In the genomic region with DNA sequence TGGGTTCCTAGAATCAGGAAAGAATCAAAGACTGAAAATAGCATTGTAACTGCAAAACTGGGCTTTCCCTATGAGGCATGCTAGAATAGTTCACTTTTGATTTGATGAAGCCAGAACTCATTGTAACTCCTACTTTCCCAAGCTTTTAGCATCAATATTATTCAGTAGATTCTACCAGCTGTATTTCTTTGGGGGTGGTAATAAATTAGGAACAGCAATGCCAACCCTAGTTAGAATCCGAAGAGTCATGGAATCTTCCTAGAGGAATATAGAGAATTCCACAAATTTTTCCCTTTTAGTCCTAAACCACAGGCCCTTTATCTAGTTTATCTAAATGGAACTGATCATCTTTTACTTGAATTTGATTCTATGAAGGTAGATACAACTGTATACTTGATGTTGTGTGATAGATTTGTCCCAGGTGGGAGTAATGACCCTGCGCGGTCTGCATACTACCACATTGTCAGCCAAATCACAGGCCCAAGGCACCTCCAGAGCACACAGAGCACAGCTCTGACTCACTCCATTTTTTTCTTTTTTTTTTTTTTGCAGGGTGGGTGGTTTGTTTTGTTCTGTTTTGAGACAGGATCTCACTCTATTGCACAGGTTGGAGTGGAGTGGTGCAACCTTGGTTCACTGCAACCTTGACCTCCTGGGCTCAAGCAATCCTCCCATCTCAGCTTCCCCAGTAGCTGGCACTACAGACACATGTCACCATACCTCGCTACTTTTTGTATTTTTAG, we compare ENCODE assay signal across 12 cellular contexts.
A peak's percentile ranks its signal among the peaks of the same experiment; 100 is the strongest.
DNase-seq lines count a peak whose midpoint lies in the region; ATAC-seq and TF ChIP-seq lines count a peak whose summit lies in the region.
"Had no signal": no experiment of that assay in that cellular context is flagged by ENCODE, and none has a peak within 500 bp of the region (broad histone marks: within the 10 kb centered on the region; RNA-seq: fewer than 3 reads in every experiment).

No MANE protein-coding gene starts in this region.

- H3K4me3 Mint-ChIP-seq in activated T-helper 17 cell treated with anti-CD3 and anti-CD28 coated beads, Interleukin-2, amount 50 U/mL, for 72 hours: no peak overlapping the region
- no peak overlapping the region for H3K4me3 Mint-ChIP-seq in mesothelial cell of epicardium

- peak; percentile 78 for ATAC-seq in activated T-helper 17 cell treated with anti-CD3 and anti-CD28 coated beads, Interleukin-2, amount 50 U/mL, for 72 hours (replicated peaks)
- ATAC-seq: left lobe of liver had no signal

- peaks cover 10% of the 10 kb centered on the region for H3K4me1 Mint-ChIP-seq in activated T-helper 17 cell treated with anti-CD3 and anti-CD28 coated beads, Interleukin-2, amount 50 U/mL, for 72 hours
- peaks cover 20% of the 10 kb centered on the region for H3K4me1 Mint-ChIP-seq in mesothelial cell of epicardium

- H3K36me3 Mint-ChIP-seq in activated T-helper 17 cell treated with anti-CD3 and anti-CD28 coated beads, Interleukin-2, amount 50 U/mL, for 72 hours (ENCODE audit: low read depth): no peaks in the 10 kb centered on the region
- H3K36me3 Mint-ChIP-seq in mesothelial cell of epicardium: peaks cover 66% of the 10 kb centered on the region

- H3K9me3 Mint-ChIP-seq in activated T-helper 17 cell treated with anti-CD3 and anti-CD28 coated beads, Interleukin-2, amount 50 U/mL, for 72 hours: no peaks in the 10 kb centered on the region
- H3K9me3 Mint-ChIP-seq in mesothelial cell of epicardium: peaks cover 16% of the 10 kb centered on the region

- no peak overlapping the region for H3K27ac Mint-ChIP-seq in activated T-helper 17 cell treated with anti-CD3 and anti-CD28 coated beads, Interleukin-2, amount 50 U/mL, for 72 hours
- H3K27ac Mint-ChIP-seq in mesothelial cell of epicardium: peak overlapping the region; percentile 20

- peak; percentile 14 for DNase-seq in GM04504 (ENCODE audit: low read depth)
- peak; percentile 37 for DNase-seq in H4 (ENCODE audit: low spot score)
- no peak for DNase-seq in mesothelial cell of epicardium (ENCODE audit: low spot score in 2 of 2, unreplicated experiment in 2 of 2)
- no peak for DNase-seq in NCI-H2029 treated with DMSO at 0.1 percent for 48 hours (lab: John Stamatoyannopoulos, UW)
- DNase-seq in NCI-H2081 treated with DMSO at 0.1 percent for 48 hours (lab: John Stamatoyannopoulos, UW): no peak
- no peak for DNase-seq in NCI-H1436 (lab: John Stamatoyannopoulos, UW)
- no peak for DNase-seq in COLO668 (lab: John Stamatoyannopoulos, UW; ENCODE audit: unreplicated experiment)
- DNase-seq: activated gamma-delta T cell; NK-92 treated with Interleukin-12 subunit alpha and Interleukin-12 subunit beta, amount 100 ng/mL, for 24 hours; T1000 had no signal

- peaks cover 12% of the 10 kb centered on the region for H3K27me3 Mint-ChIP-seq in activated T-helper 17 cell treated with anti-CD3 and anti-CD28 coated beads, Interleukin-2, amount 50 U/mL, for 72 hours
- H3K27me3 Mint-ChIP-seq in mesothelial cell of epicardium (ENCODE audit: low read depth): no peaks in the 10 kb centered on the region

- TF ChIP-seq CTCF in mesothelial cell of epicardium (IDR thresholded peaks at IDR 0.05; ENCODE audit: unreplicated experiment): no peak

Comparison
In these comparisons a context has a peak if more than half of its experiments do, and no peak if none do; other contexts are left out.
1. DNase-seq: peak in GM04504 (single experiment) and H4 (single experiment); none in mesothelial cell of epicardium (0 of 2), NCI-H2029 treated with DMSO at 0.1 percent for 48 hours (single experiment), NCI-H2081 treated with DMSO at 0.1 percent for 48 hours (single experiment), NCI-H1436 (single experiment) and COLO668 (single experiment).